30 cellular contexts compared by ENCODE assay signal in the genomic region with DNA sequence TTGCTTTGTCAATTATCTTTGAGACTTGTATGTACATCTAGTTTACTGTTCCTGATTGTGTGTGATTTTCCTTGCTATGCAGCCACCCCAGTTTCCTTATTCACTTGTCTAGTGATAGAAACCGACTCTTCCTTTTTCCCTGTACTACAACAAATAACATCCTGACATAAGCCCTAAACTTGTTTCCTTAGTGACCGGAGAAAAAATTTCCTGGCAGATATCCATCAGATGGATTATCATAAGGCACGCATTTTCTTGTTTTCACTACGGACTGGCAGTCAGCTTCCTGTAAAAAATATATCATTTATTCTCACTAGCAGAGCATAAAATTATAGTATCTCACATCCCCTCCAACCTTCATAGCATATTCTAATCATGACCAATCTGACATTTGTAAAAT.
"Had no signal": no experiment of that assay in that cellular context is flagged by ENCODE, and none has a peak within 500 bp of the region (broad histone marks: within the 10 kb centered on the region; RNA-seq: fewer than 3 reads in every experiment).

No MANE protein-coding gene starts in this region.

- H3K4me1 ChIP-seq: adrenal gland, body of pancreas, colonic mucosa, foreskin keratinocyte, left ventricle myocardium inferior, sigmoid colon, suprapubic skin, tibial artery had no signal

- H3K4me3 Mint-ChIP-seq: activated naive CD8-positive, alpha-beta T cell; nephron; stimulated activated naive B cell treated with anti-CD40 and anti-IgM and Interleukin-4, amounts not matched to agents 10 μg/mL and 1 μg/mL and 100 μg/mL, for 72 hours; WTC11 had no signal

- H3K27me3 ChIP-seq: adrenal gland, body of pancreas, cardiac muscle cell, colonic mucosa, dorsolateral prefrontal cortex, foreskin keratinocyte, neutrophil, ovary, sigmoid colon, suprapubic skin, tibial artery had no signal

- H3K9me3 ChIP-seq: adrenal gland, body of pancreas, colonic mucosa, mucosa of descending colon, neutrophil, ovary, sigmoid colon, suprapubic skin, tibial artery had no signal

- H3K36me3 Mint-ChIP-seq: activated naive CD8-positive, alpha-beta T cell; stimulated activated naive B cell treated with anti-CD40 and anti-IgM and Interleukin-4, amounts not matched to agents 10 μg/mL and 1 μg/mL and 100 μg/mL, for 72 hours; WTC11 had no signal

- ATAC-seq: body of pancreas; esophagus mucosa; foreskin keratinocyte; mucosa of descending colon; stimulated activated naive B cell treated with anti-CD40 and anti-IgM and Interleukin-4, amounts not matched to agents 10 μg/mL and 1 μg/mL and 100 μg/mL, for 72 hours; WTC11 had no signal

- H3K4me3 ChIP-seq: adrenal gland, body of pancreas, cardiac muscle cell, colonic mucosa, dorsolateral prefrontal cortex, left ventricle myocardium inferior, lung, mucosa of descending colon, ovary, sigmoid colon, smooth muscle cell, suprapubic skin, tibial artery had no signal

- H3K27ac ChIP-seq: adrenal gland, body of pancreas, cardiac muscle cell, colonic mucosa, dorsolateral prefrontal cortex, foreskin keratinocyte, left ventricle myocardium inferior, neutrophil, ovary, sigmoid colon, suprapubic skin, tibial artery had no signal

- H3K9me3 Mint-ChIP-seq: nephron had no signal

- DNase-seq: activated CD4-positive, alpha-beta T cell treated with anti-CD3 and anti-CD28 coated beads for 1 hour; activated CD4-positive, alpha-beta T cell treated with anti-CD3 and anti-CD28 coated beads, Interleukin-2, amount 50 U/mL, for 4 hours; activated effector memory CD4-positive, alpha-beta T cell treated with Interleukin-2 at 50 U/mL for 16 hours; activated naive CD4-positive, alpha-beta T cell treated with Interleukin-2 at 50 U/mL for 16 hours; adrenal gland; aorta; body of pancreas; cerebellar nuclear complex; colonic mucosa; dorsolateral prefrontal cortex; effector memory CD4-positive, alpha-beta T cell; islet precursor cell; left ventricle myocardium inferior; mucosa of descending colon; ovary; sigmoid colon; stimulated activated CD4-positive, alpha-beta T cell treated with anti-CD3 and anti-CD28 coated beads, Interleukin-2, amount 100 ng/mL, for 24 hours; stimulated activated naive B cell treated with anti-CD40 and anti-IgM and Interleukin-4, amounts not matched to agents 10 μg/mL and 1 μg/mL and 100 μg/mL, for 72 hours; tibial artery had no signal

- H3K36me3 ChIP-seq: adrenal gland, cardiac muscle cell, colonic mucosa, left ventricle myocardium inferior, neutrophil, ovary, sigmoid colon, suprapubic skin, tibial artery had no signal

- H3K27ac Mint-ChIP-seq: activated naive CD8-positive, alpha-beta T cell; nephron; progenitor cell of endocrine pancreas; stimulated activated naive B cell treated with anti-CD40 and anti-IgM and Interleukin-4, amounts not matched to agents 10 μg/mL and 1 μg/mL and 100 μg/mL, for 72 hours; WTC11 had no signal

- H3K27me3 Mint-ChIP-seq: activated naive CD8-positive, alpha-beta T cell; progenitor cell of endocrine pancreas; stimulated activated naive B cell treated with anti-CD40 and anti-IgM and Interleukin-4, amounts not matched to agents 10 μg/mL and 1 μg/mL and 100 μg/mL, for 72 hours had no signal
